ENCODE assay signal across 9 cellular contexts in genomic region chr12:113072136-113072535, GRCh38. TPM values are rescaled to one million over a fixed set of nuclear protein-coding genes. Genes with fewer than 3 reads are reported as not detected.
DNase-seq lines count a peak whose midpoint lies in the region; ATAC-seq and TF ChIP-seq lines count a peak whose summit lies in the region.
"Had no signal": no experiment of that assay in that cellular context is flagged by ENCODE, and none has a peak within 500 bp of the region (broad histone marks: within the 10 kb centered on the region; RNA-seq: fewer than 3 reads in every experiment).

No MANE protein-coding gene starts in this region.

- no peak for TF ChIP-seq CTCF in heart right ventricle (IDR thresholded peaks at IDR 0.05)

- no peaks in the 10 kb centered on the region for H3K36me3 ChIP-seq in heart right ventricle

- H3K9me3 ChIP-seq in heart right ventricle, result no peaks in the 10 kb centered on the region

- H3K4me3 ChIP-seq in heart right ventricle, result no peak overlapping the region

- ATAC-seq in heart right ventricle, result peak in 1 of 8 donors; percentile 6
- ATAC-seq in left cardiac atrium, result no peak

- 76% methylated on average over 3 of the region's 3 CpGs for WGBS in heart right ventricle, 2 donors

- H3K27ac ChIP-seq in heart right ventricle (peak overlapping the region in 7 of 10 donors; percentile 5 to 82 (median 69)), cingulate gyrus (ENCODE audit: low read depth, low read length) (peak overlapping the region; percentile 39), temporal lobe (ENCODE audit: low read depth, low read length) (peak overlapping the region; percentile 61)
- H3K27ac ChIP-seq: parathyroid adenoma had no signal

- H3K4me1 ChIP-seq in heart right ventricle, result peaks cover 4 to 32% (median 18%) of the 10 kb centered on the region in 9 donors
- H3K4me1 ChIP-seq: parathyroid adenoma had no signal

- intact Hi-C loops in heart right ventricle (cut with DNase I) (no loop called here), left cardiac atrium (cut with DNase I) (no loop called here)

- DNase-seq in heart right ventricle (no peak), left cardiac atrium (no peak), NAMALWA (ENCODE audit: low spot score) (peak; percentile 52), occipital lobe (lab: John Stamatoyannopoulos, UW) (no peak), cortex of kidney (lab: John Stamatoyannopoulos, UW) (no peak)
- DNase-seq in stimulated activated CD4-positive, alpha-beta T cell treated with anti-CD3 and anti-CD28 coated beads, Interleukin-15, amount 100 ng/mL, for 24 hours, result no peak

- H3K27me3 ChIP-seq in heart right ventricle, result peaks cover 0 to 13% (median 5%) of the 10 kb centered on the region in 7 donors

RNA-seq across cellular contexts. Expression of gene DTX1, which starts 15.6 kb away (rescaled TPM):
- 1 to 10 TPM in 9 of 10 donors, under 1 TPM in 1; 0.94 to 6.4 (median 1.8) TPM for total RNA-seq in heart right ventricle
- polyA plus RNA-seq in heart right ventricle, result 1 to 10 TPM; 1.0 to 1.1 TPM
- 1 to 10 TPM; 6.3 to 9.8 TPM for total RNA-seq in left cardiac atrium
- 34.9 TPM for total RNA-seq in temporal lobe
- 16.2 TPM for total RNA-seq in occipital lobe
